Comparison of ENCODE assay signal across 30 cellular contexts in the genomic region with DNA sequence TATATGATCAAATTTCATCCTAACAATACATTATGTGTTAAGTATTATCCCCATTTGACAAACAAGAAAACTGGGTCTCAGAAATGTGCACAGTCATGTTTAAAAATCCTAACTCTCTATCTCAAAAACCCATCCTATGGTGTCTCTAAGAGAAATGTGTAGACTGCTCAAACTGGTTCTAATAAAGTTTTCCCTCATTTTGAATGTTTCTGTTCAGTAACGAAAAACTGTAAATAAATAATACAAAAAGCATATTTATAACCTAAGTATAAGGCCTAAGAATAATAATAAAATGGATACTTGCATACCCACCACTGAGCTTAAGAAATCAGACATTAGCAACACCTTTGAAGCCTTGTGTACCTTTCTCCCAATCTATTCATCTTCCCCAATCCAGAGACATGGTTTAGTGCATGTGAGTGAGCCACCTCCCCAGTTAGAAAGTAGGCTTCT. TPM values are rescaled to one million over a fixed set of nuclear protein-coding genes. Genes with fewer than 3 reads are reported as not detected.
DNase-seq lines count a peak whose midpoint lies in the region; ATAC-seq, FAIRE-seq and TF ChIP-seq lines count a peak whose summit lies in the region.
"Had no signal": no experiment of that assay in that cellular context is flagged by ENCODE, and none has a peak within 500 bp of the region (broad histone marks: within the 10 kb centered on the region; RNA-seq: fewer than 3 reads in every experiment).

No MANE protein-coding gene starts in this region.

- no peaks in the 10 kb centered on the region for H4K20me1 ChIP-seq in GM23338 (replicated peaks; ENCODE audit: insufficient read depth)

- intact Hi-C loops in activated CD8-positive, alpha-beta T cell treated with anti-CD3 and anti-CD28 coated beads for 36 hours (cut with micrococcal nuclease), result no loop called here
- intact Hi-C loops in pancreas (cut with DNase I), result no loop called here

- no peak overlapping the region for H3K4me3 ChIP-seq in pancreas
- H3K4me3 ChIP-seq in GM23338, result no peak overlapping the region
- H3K4me3 ChIP-seq: ascending aorta, cardiac muscle cell, left ventricle myocardium inferior, psoas muscle, stomach, tibial artery had no signal

- ATAC-seq in GM18867 (IDR thresholded peaks at IDR 0.05; ENCODE audit: unreplicated experiment), result peak; percentile 2
- ATAC-seq in activated CD8-positive, alpha-beta T cell treated with anti-CD3 and anti-CD28 coated beads for 36 hours, result no peak
- ATAC-seq in pancreas, result no peak
- ATAC-seq in GM23338, result no peak
- ATAC-seq: effector memory CD8-positive, alpha-beta T cell had no signal

- H3K9me3 Mint-ChIP-seq in activated T-cell treated with anti-CD3 and anti-CD28 coated beads, Interleukin-2, amount 50 U/mL, for 24 hours, result no peaks in the 10 kb centered on the region
- H3K9me3 Mint-ChIP-seq in activated CD8-positive, alpha-beta T cell treated with anti-CD3 and anti-CD28 coated beads for 36 hours, result no peaks in the 10 kb centered on the region
- no peaks in the 10 kb centered on the region for H3K9me3 Mint-ChIP-seq in GM23338
- H3K9me3 Mint-ChIP-seq: effector memory CD8-positive, alpha-beta T cell; HFFc6 had no signal

- no peaks in the 10 kb centered on the region for H3K36me3 ChIP-seq in pancreas
- no peaks in the 10 kb centered on the region for H3K36me3 ChIP-seq in GM23338 (ENCODE audit: insufficient read depth)
- H3K36me3 ChIP-seq: ascending aorta, BE2C, cardiac muscle cell, left ventricle myocardium inferior, neutrophil, stomach, tibial artery had no signal

- 69 to 72% methylated on average over 1 of the region's 1 CpG for WGBS in pancreas, 2 donors

- no peaks in the 10 kb centered on the region for H3F3A ChIP-seq in GM23338 (replicated peaks; ENCODE audit: low read depth)

- peaks cover 10 to 11% (median 11%) of the 10 kb centered on the region in 3 donors for H3K4me1 ChIP-seq in pancreas
- H3K4me1 ChIP-seq in GM23338 (ENCODE audit: insufficient read depth), result no peaks in the 10 kb centered on the region
- H3K4me1 ChIP-seq: ascending aorta, BE2C, left ventricle myocardium inferior, stomach had no signal

- POLR2A ChIA-PET in activated CD8-positive, alpha-beta T cell treated with anti-CD3 and anti-CD28 coated beads for 36 hours (lab: Charles Lee), result interaction anchor here (0.5 to 1.6 kb wide), 4 partner anchors 9 to 1077 kb away, joined by 3 to 7 read pairs (median 3); no protein-coding TSS in a partner anchor

- H3K4me2 ChIP-seq in GM23338, result no peak overlapping the region

- no peak for DNase-seq in activated T-cell treated with anti-CD3 and anti-CD28 coated beads, Interleukin-2, amount 50 U/mL, for 24 hours
- no peak for DNase-seq in activated T-cell treated with anti-CD3 and anti-CD28 coated beads, Interleukin-2, amount 50 U/mL, for 1 hour
- DNase-seq in activated CD8-positive, alpha-beta T cell treated with anti-CD3 and anti-CD28 coated beads for 36 hours, result no peak
- DNase-seq in pancreas, result no peak
- DNase-seq in NCI-H2107 (lab: John Stamatoyannopoulos, UW), result no peak
- DNase-seq in NCI-H146 (lab: John Stamatoyannopoulos, UW), result no peak
- no peak for DNase-seq in GM23338 (ENCODE audit: low spot score)
- DNase-seq: ACHN; activated naive CD4-positive, alpha-beta T cell treated with Interleukin-2 at 50 U/mL for 16 hours; activated T-cell treated with anti-CD3 and anti-CD28 coated beads for 4 hours; BE2C; cortex of kidney; effector memory CD8-positive, alpha-beta T cell; HFFc6; islet precursor cell; left ventricle myocardium inferior; mesendoderm; NCI-H1694; NCI-H2171; NCI-H510A; psoas muscle; stomach; T-helper 9 cell; tibial artery had no signal

- H3K4me1 Mint-ChIP-seq in activated T-cell treated with anti-CD3 and anti-CD28 coated beads, Interleukin-2, amount 50 U/mL, for 24 hours (ENCODE audit: low read depth), result peaks cover 78% of the 10 kb centered on the region
- H3K4me1 Mint-ChIP-seq in activated CD8-positive, alpha-beta T cell treated with anti-CD3 and anti-CD28 coated beads for 36 hours (ENCODE audit: low read depth), result peaks cover 70% of the 10 kb centered on the region
- H3K4me1 Mint-ChIP-seq in GM23338, result no peaks in the 10 kb centered on the region

- no peaks in the 10 kb centered on the region for H3K27me3 Mint-ChIP-seq in activated T-cell treated with anti-CD3 and anti-CD28 coated beads, Interleukin-2, amount 50 U/mL, for 24 hours
- H3K27me3 Mint-ChIP-seq in activated CD8-positive, alpha-beta T cell treated with anti-CD3 and anti-CD28 coated beads for 36 hours, result no peaks in the 10 kb centered on the region
- H3K27me3 Mint-ChIP-seq in GM23338 (ENCODE audit: insufficient read depth, low read depth, poor library complexity), result no peaks in the 10 kb centered on the region

- no peak for TF ChIP-seq CTCF in activated CD8-positive, alpha-beta T cell treated with anti-CD3 and anti-CD28 coated beads for 36 hours (IDR thresholded peaks at IDR 0.05)
- TF ChIP-seq CTCF in pancreas (IDR thresholded peaks at IDR 0.05), result no peak
- no peak for TF ChIP-seq CTCF in GM23338 (conservative IDR thresholded peaks at IDR 0.05; ENCODE audit: low read depth in 2 of 2)

- peak overlapping the region; percentile 18 for H3K4me3 Mint-ChIP-seq in activated T-cell treated with anti-CD3 and anti-CD28 coated beads, Interleukin-2, amount 50 U/mL, for 24 hours
- H3K4me3 Mint-ChIP-seq in activated CD8-positive, alpha-beta T cell treated with anti-CD3 and anti-CD28 coated beads for 36 hours, result peak overlapping the region; percentile 22
- H3K4me3 Mint-ChIP-seq in GM23338, result no peak overlapping the region

- no peaks in the 10 kb centered on the region for H3K9me3 ChIP-seq in pancreas
- H3K9me3 ChIP-seq: ascending aorta, BE2C, left ventricle myocardium inferior, neutrophil, psoas muscle, stomach, tibial artery had no signal

- H3K27ac ChIP-seq in pancreas, result peak overlapping the region in 2 of 4 donors; percentile 76 to 84
- H3K27ac ChIP-seq in GM23338 (ENCODE audit: low read depth), result no peak overlapping the region
- H3K27ac ChIP-seq: ascending aorta, cardiac muscle cell, left ventricle myocardium inferior, neutrophil, psoas muscle, stomach, tibial artery, VCaP had no signal

- no peaks in the 10 kb centered on the region for H3K79me2 ChIP-seq in GM23338 (replicated peaks; ENCODE audit: insufficient read depth)

- H3K9me2 ChIP-seq in GM23338 (ENCODE audit: insufficient read depth), result no peaks in the 10 kb centered on the region

- peaks cover 5% of the 10 kb centered on the region for H3K36me3 Mint-ChIP-seq in activated T-cell treated with anti-CD3 and anti-CD28 coated beads, Interleukin-2, amount 50 U/mL, for 24 hours (ENCODE audit: low read depth)
- H3K36me3 Mint-ChIP-seq in activated CD8-positive, alpha-beta T cell treated with anti-CD3 and anti-CD28 coated beads for 36 hours (ENCODE audit: low read depth), result peaks cover 4% of the 10 kb centered on the region
- no peaks in the 10 kb centered on the region for H3K36me3 Mint-ChIP-seq in GM23338 (ENCODE audit: low read depth)

- H2AFZ ChIP-seq in GM23338, result no peak overlapping the region

- CTCF ChIA-PET in activated CD8-positive, alpha-beta T cell treated with anti-CD3 and anti-CD28 coated beads for 36 hours (lab: Charles Lee), result interaction anchor here (1.9 to 2.4 kb wide), 2 partner anchors 21 to 33 kb away, joined by 6 to 11 read pairs; no protein-coding TSS in a partner anchor

- FAIRE-seq in pancreas (lab: Jason Lieb, UNC), result peak; percentile 51
- FAIRE-seq: G401.6 had no signal

- H3K27ac Mint-ChIP-seq in activated T-cell treated with anti-CD3 and anti-CD28 coated beads, Interleukin-2, amount 50 U/mL, for 24 hours, result peak overlapping the region; percentile 87
- H3K27ac Mint-ChIP-seq in activated CD8-positive, alpha-beta T cell treated with anti-CD3 and anti-CD28 coated beads for 36 hours, result peak overlapping the region; percentile 85
- H3K27ac Mint-ChIP-seq in GM23338, result no peak overlapping the region

- H3K27me3 ChIP-seq in pancreas, result no peaks in the 10 kb centered on the region
- H3K27me3 ChIP-seq in GM23338 (ENCODE audit: insufficient read depth), result no peaks in the 10 kb centered on the region
- H3K27me3 ChIP-seq: ascending aorta, BE2C, cardiac muscle cell, neutrophil, stomach, tibial artery had no signal

TF ChIP-seq in GM23338, 12 proteins besides CTCF, POLR2A, EP300 and RAD21:
- TF ChIP-seq EZH2 (IDR thresholded peaks at IDR 0.05; ENCODE audit: low read depth, unreplicated experiment) (no peak), POLR2AphosphoS5 (IDR thresholded peaks at IDR 0.05; ENCODE audit: low read depth) (no peak), ZNF331 (CRISPR knock-in tag; IDR thresholded peaks at IDR 0.05; ENCODE audit: low read depth) (no peak), STAT1 (IDR thresholded peaks at IDR 0.05; ENCODE audit: unreplicated experiment) (no peak), ZNF114 (CRISPR knock-in tag; IDR thresholded peaks at IDR 0.05) (no peak), EZH2phosphoT487 (IDR thresholded peaks at IDR 0.05; ENCODE audit: unreplicated experiment) (no peak), CREB1 (CRISPR knock-in tag; IDR thresholded peaks at IDR 0.05; ENCODE audit: low read depth) (no peak), JUNB (IDR thresholded peaks at IDR 0.05; ENCODE audit: unreplicated experiment) (no peak)
- TF ChIP-seq, protein P1, sequence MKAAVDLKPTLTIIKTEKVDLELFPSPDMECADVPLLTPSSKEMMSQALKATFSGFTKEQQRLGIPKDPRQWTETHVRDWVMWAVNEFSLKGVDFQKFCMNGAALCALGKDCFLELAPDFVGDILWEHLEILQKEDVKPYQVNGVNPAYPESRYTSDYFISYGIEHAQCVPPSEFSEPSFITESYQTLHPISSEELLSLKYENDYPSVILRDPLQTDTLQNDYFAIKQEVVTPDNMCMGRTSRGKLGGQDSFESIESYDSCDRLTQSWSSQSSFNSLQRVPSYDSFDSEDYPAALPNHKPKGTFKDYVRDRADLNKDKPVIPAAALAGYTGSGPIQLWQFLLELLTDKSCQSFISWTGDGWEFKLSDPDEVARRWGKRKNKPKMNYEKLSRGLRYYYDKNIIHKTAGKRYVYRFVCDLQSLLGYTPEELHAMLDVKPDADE (IDR thresholded peaks at IDR 0.05), result no peak

RNA-seq across cellular contexts. Expression of a gene that starts 39.0 kb away (rescaled TPM):
- total RNA-seq in activated CD8-positive, alpha-beta T cell treated with anti-CD3 and anti-CD28 coated beads for 36 hours, result 100 to 1,000 TPM; 399 to 402 TPM
- 10 to 100 TPM in 5 of 6 donors, 1 to 10 TPM in 1; 9.3 to 59.2 (median 13.5) TPM for total RNA-seq in pancreas
- polyA plus RNA-seq in pancreas, result 10 to 100 TPM; 13.9 to 14.5 TPM
- 2.3 and 4.4 TPM in 2 replicates for total RNA-seq in GM23338 (2014; rRNA removed; shearing (Covaris generic))
- 2.1 and 3.3 TPM in 2 replicates for polyA plus RNA-seq in GM23338 (2016; fragmentation: Nextera tagmentation; extraction: Ambion mirVana)

Comparison
In these comparisons a context has a peak if more than half of its experiments do, and no peak if none do; other contexts are left out.
1. RNA of a gene that starts 39.0 kb away (total RNA-seq): 399 to 402 TPM in activated CD8-positive, alpha-beta T cell treated with anti-CD3 and anti-CD28 coated beads for 36 hours; 9.3 to 59.2 TPM in pancreas and 2.3 to 4.4 TPM in GM23338; every median in the first group is over 4 times any median in the second.